ENCODE assay signal across 27 cellular contexts in genomic region chr5:103330875-103331274, GRCh38.
"Had no signal": no experiment of that assay in that cellular context is flagged by ENCODE, and none has a peak within 500 bp of the region (broad histone marks: within the 10 kb centered on the region; RNA-seq: fewer than 3 reads in every experiment).

No MANE protein-coding gene starts in this region.

- DNase-seq: stimulated activated CD4-positive, alpha-beta T cell treated with anti-CD3 and anti-CD28 coated beads, Interleukin-2, amount 100 ng/mL, for 48 hours; stimulated activated CD4-positive, alpha-beta T cell treated with anti-CD3 and anti-CD28 coated beads, Interleukin-4, amount 100 ng/mL, for 1 hour; stimulated activated CD4-positive, alpha-beta T cell treated with anti-CD3 and anti-CD28 coated beads, Interleukin-4, amount 100 ng/mL, for 24 hours; stimulated activated CD4-positive, alpha-beta T cell treated with anti-CD3 and anti-CD28 coated beads, Interleukin-4, amount 100 ng/mL, for 4 hours; stimulated activated CD8-positive, alpha-beta memory T cell treated with anti-CD3 and anti-CD28 coated beads, Interleukin-4, amount 100 ng/mL, for 48 hours; stimulated activated naive B cell treated with anti-CD40 and anti-IgM and Interleukin-4, amounts not matched to agents 10 μg/mL and 1 μg/mL and 100 μg/mL, for 72 hours; stimulated activated naive CD4-positive, alpha-beta T cell; stimulated activated naive CD4-positive, alpha-beta T cell treated with Interleukin-2 at 50 U/mL for 16 hours; stimulated activated naive CD8-positive, alpha-beta T cell treated with anti-CD3 and anti-CD28 coated beads, Interleukin-15, amount 100 ng/mL, for 72 hours; stimulated activated naive CD8-positive, alpha-beta T cell treated with anti-CD3 and anti-CD28 coated beads, Interleukin-15, Interleukin-2, amounts not matched to agents 100 U/mL and 50 U/mL, for 24 hours; stomach; substantia nigra; testis; thyroid gland; tibial artery; transverse colon; trophoblast cell; upper lobe of left lung; upper lobe of right lung; uterus had no signal

- H3K27me3 ChIP-seq: stomach, suprapubic skin, testis, thyroid gland, tibial artery, tibial nerve, transverse colon, upper lobe of left lung, upper lobe of right lung, uterus, vagina had no signal

- ATAC-seq: stimulated activated effector memory CD8-positive, alpha-beta T cell treated with anti-CD3 and anti-CD28 coated beads, Interleukin-12 subunit alpha, Interleukin-12 subunit beta, amount 100 ng/mL, for 72 hours; stimulated activated memory B cell treated with anti-CD40 and anti-IgM and Interleukin-4, amounts not matched to agents 10 μg/mL and 1 μg/mL and 100 μg/mL, for 72 hours; stimulated activated naive B cell treated with anti-CD40 and anti-IgM and Interleukin-4, amounts not matched to agents 10 μg/mL and 1 μg/mL and 100 μg/mL, for 72 hours; stimulated activated naive CD8-positive, alpha-beta T cell treated with anti-CD3 and anti-CD28 coated beads, Interleukin-15, amount 100 ng/mL, for 72 hours; stimulated activated naive CD8-positive, alpha-beta T cell treated with anti-CD3 and anti-CD28 coated beads, Interleukin-15, Interleukin-2, amounts not matched to agents 100 U/mL and 50 U/mL, for 24 hours; upper lobe of right lung had no signal

- H3K27ac ChIP-seq: stomach, suprapubic skin, testis, thoracic aorta, thyroid gland, tibial artery, tibial nerve, transverse colon, upper lobe of left lung, upper lobe of right lung, uterus, vagina had no signal

- H3K9me3 ChIP-seq: stomach, suprapubic skin, testis, thoracic aorta, thyroid gland, tibial artery, tibial nerve, transverse colon, upper lobe of left lung, upper lobe of right lung, uterus, vagina had no signal

- H3K4me3 ChIP-seq: stomach, suprapubic skin, testis, thoracic aorta, thyroid gland, tibial artery, tibial nerve, transverse colon, upper lobe of left lung, upper lobe of right lung, uterus, vagina had no signal

- H3K4me1 ChIP-seq: stomach, suprapubic skin, testis, thyroid gland, tibial artery, tibial nerve, transverse colon, upper lobe of left lung, upper lobe of right lung, uterus, vagina had no signal

- FAIRE-seq: urothelium cell line had no signal

- H3K36me3 ChIP-seq: stomach, suprapubic skin, thoracic aorta, thyroid gland, tibial artery, tibial nerve, transverse colon, upper lobe of left lung, upper lobe of right lung, uterus, vagina had no signal
